14 cellular contexts compared by ENCODE assay signal in genomic region chr20:53691060-53691810, GRCh38.
DNase-seq lines count a peak whose midpoint lies in the region; ATAC-seq and TF ChIP-seq lines count a peak whose summit lies in the region.
"Had no signal": no experiment of that assay in that cellular context is flagged by ENCODE, and none has a peak within 500 bp of the region (broad histone marks: within the 10 kb centered on the region; RNA-seq: fewer than 3 reads in every experiment).

No MANE protein-coding gene starts in this region.

- H3K27me3 Mint-ChIP-seq in CD8-positive, alpha-beta T cell (ENCODE audit: low read depth), result no peaks in the 10 kb centered on the region
- H3K27me3 Mint-ChIP-seq in activated T-helper 2 cell treated with anti-CD3 and anti-CD28 coated beads, Interferon-gamma antibody, Interleukin-2, Interleukin-4, amounts not matched to agents 10 μg/mL and 5 μg/mL and 100 μg/mL, durations not matched to agents 14 hours and 24 hours and 36 hours (ENCODE audit: low read depth), result no peaks in the 10 kb centered on the region
- H3K27me3 Mint-ChIP-seq in naive thymus-derived CD4-positive, alpha-beta T cell, result no peaks in the 10 kb centered on the region

- CTCF ChIA-PET in CD8-positive, alpha-beta T cell (lab: Charles Lee), result interaction anchor here (0.6 to 1.1 kb wide), 4 partner anchors 10 to 108 kb away, joined by 3 to 4 read pairs (median 3); no protein-coding TSS in a partner anchor
- CTCF ChIA-PET in naive thymus-derived CD4-positive, alpha-beta T cell (lab: Charles Lee), result interaction anchor here (0.6 to 1.2 kb wide), 3 partner anchors 10 to 75 kb away, joined by 3 read pairs; no protein-coding TSS in a partner anchor

- no peaks in the 10 kb centered on the region for H3K9me3 ChIP-seq in CD8-positive, alpha-beta T cell (ENCODE audit: low read length)
- H3K9me3 ChIP-seq in naive thymus-derived CD4-positive, alpha-beta T cell (ENCODE audit: control insufficient read depth in 2 of 3, low read length in 3 of 3), result no peaks in the 10 kb centered on the region
- H3K9me3 ChIP-seq: BLaER1 treated with 17β-estradiol and CSF1 and Interleukin-3, amounts not matched to agents 10 nM and 100 nM had no signal

- DNase-seq in CD8-positive, alpha-beta T cell, result no peak
- peak; percentile 95 for DNase-seq in HPDE6-E6E7 (ENCODE audit: extremely low spot score)
- DNase-seq in activated T-helper 2 cell treated with anti-CD3 and anti-CD28 coated beads, Interferon-gamma antibody, Interleukin-2, Interleukin-4, amounts not matched to agents 10 μg/mL and 5 μg/mL and 100 μg/mL, durations not matched to agents 14 hours and 24 hours and 36 hours (ENCODE audit: low spot score), result no peak
- no peak for DNase-seq in naive thymus-derived CD4-positive, alpha-beta T cell
- no peak for DNase-seq in NCI-H2227 (lab: John Stamatoyannopoulos, UW; ENCODE audit: unreplicated experiment)
- no peak for DNase-seq in NCI-H146 (lab: John Stamatoyannopoulos, UW)
- DNase-seq in central memory CD4-positive, alpha-beta T cell, result no peak
- DNase-seq in NCI-H2029 treated with DMSO at 0.1 percent for 48 hours (lab: John Stamatoyannopoulos, UW), result no peak
- DNase-seq: activated CD8-positive, alpha-beta memory T cell treated with anti-CD3 and anti-CD28 coated beads, Interleukin-2, amount 50 U/mL, for 4 hours; GF-D8; MM.1S; NCI-H2227 treated with DMSO at 0.1 percent for 48 hours had no signal

- no peak for TF ChIP-seq CTCF in CD8-positive, alpha-beta T cell (IDR thresholded peaks at IDR 0.05)

- intact Hi-C loops in CD8-positive, alpha-beta T cell (cut with DNase I, micrococcal nuclease), result loop anchor here in 1 of 2 experiments (5.0 kb wide), 1 partner anchor 41 kb away; no protein-coding TSS in a partner anchor
- intact Hi-C loops in activated T-helper 2 cell treated with anti-CD3 and anti-CD28 coated beads, Interferon-gamma antibody, Interleukin-2, Interleukin-4, amounts not matched to agents 10 μg/mL and 5 μg/mL and 100 μg/mL, durations not matched to agents 14 hours and 24 hours and 36 hours (cut with micrococcal nuclease), result no loop called here
- intact Hi-C loops in naive thymus-derived CD4-positive, alpha-beta T cell (cut with micrococcal nuclease), result loop anchor here in 1 of 2 donors (5.0 kb wide), 1 partner anchor 94 kb away; no protein-coding TSS in a partner anchor

- H3K27ac Mint-ChIP-seq in CD8-positive, alpha-beta T cell, result peak overlapping the region; percentile 39
- peak overlapping the region; percentile 0 for H3K27ac Mint-ChIP-seq in activated T-helper 2 cell treated with anti-CD3 and anti-CD28 coated beads, Interferon-gamma antibody, Interleukin-2, Interleukin-4, amounts not matched to agents 10 μg/mL and 5 μg/mL and 100 μg/mL, durations not matched to agents 14 hours and 24 hours and 36 hours
- peak overlapping the region in 7 of 9 donors; percentile 10 to 92 (median 72) for H3K27ac Mint-ChIP-seq in naive thymus-derived CD4-positive, alpha-beta T cell

- POLR2A ChIA-PET in CD8-positive, alpha-beta T cell (lab: Charles Lee), result interaction anchor here (1.3 to 1.5 kb wide), 2 partner anchors 18 to 31 kb away, joined by 3 to 4 read pairs; no protein-coding TSS in a partner anchor
- POLR2A ChIA-PET in naive thymus-derived CD4-positive, alpha-beta T cell (lab: Charles Lee), result interaction anchor here (0.6 to 1.4 kb wide), 6 partner anchors 15 to 714 kb away, joined by 3 to 6 read pairs (median 4); no protein-coding TSS in a partner anchor

- H3K27me3 ChIP-seq in CD8-positive, alpha-beta T cell (ENCODE audit: insufficient read depth, low read length), result no peaks in the 10 kb centered on the region
- no peaks in the 10 kb centered on the region for H3K27me3 ChIP-seq in naive thymus-derived CD4-positive, alpha-beta T cell (ENCODE audit: control insufficient read depth in 2 of 2, insufficient read depth in 2 of 2, low read length in 2 of 2)
- H3K27me3 ChIP-seq: BLaER1 treated with 17β-estradiol and CSF1 and Interleukin-3, amounts not matched to agents 10 nM and 100 nM had no signal

- H3K9me3 Mint-ChIP-seq in CD8-positive, alpha-beta T cell, result no peaks in the 10 kb centered on the region
- H3K9me3 Mint-ChIP-seq in activated T-helper 2 cell treated with anti-CD3 and anti-CD28 coated beads, Interferon-gamma antibody, Interleukin-2, Interleukin-4, amounts not matched to agents 10 μg/mL and 5 μg/mL and 100 μg/mL, durations not matched to agents 14 hours and 24 hours and 36 hours, result no peaks in the 10 kb centered on the region
- no peaks in the 10 kb centered on the region for H3K9me3 Mint-ChIP-seq in naive thymus-derived CD4-positive, alpha-beta T cell

- ATAC-seq in CD8-positive, alpha-beta T cell, result no peak
- ATAC-seq in naive thymus-derived CD4-positive, alpha-beta T cell, result no peak
- ATAC-seq: sciatic nerve had no signal

- no peaks in the 10 kb centered on the region for H3K36me3 ChIP-seq in CD8-positive, alpha-beta T cell (ENCODE audit: insufficient read depth, low read length)
- H3K36me3 ChIP-seq in naive thymus-derived CD4-positive, alpha-beta T cell (ENCODE audit: control insufficient read depth in 2 of 3, insufficient read depth in 3 of 3, low read length in 3 of 3), result no peaks in the 10 kb centered on the region
- H3K36me3 ChIP-seq: BLaER1 treated with 17β-estradiol and CSF1 and Interleukin-3, amounts not matched to agents 10 nM and 100 nM had no signal

- no peak overlapping the region for H3K4me3 Mint-ChIP-seq in CD8-positive, alpha-beta T cell
- no peak overlapping the region for H3K4me3 Mint-ChIP-seq in activated T-helper 2 cell treated with anti-CD3 and anti-CD28 coated beads, Interferon-gamma antibody, Interleukin-2, Interleukin-4, amounts not matched to agents 10 μg/mL and 5 μg/mL and 100 μg/mL, durations not matched to agents 14 hours and 24 hours and 36 hours (ENCODE audit: low read depth)
- peak overlapping the region in 2 of 10 donors; percentile 18 to 25 for H3K4me3 Mint-ChIP-seq in naive thymus-derived CD4-positive, alpha-beta T cell

- H3K27ac ChIP-seq in CD8-positive, alpha-beta T cell (ENCODE audit: low read depth, low read length), result no peak overlapping the region
- H3K27ac ChIP-seq in naive thymus-derived CD4-positive, alpha-beta T cell (ENCODE audit: low read depth, low read length), result no peak overlapping the region

- H3K4me3 ChIP-seq in CD8-positive, alpha-beta T cell (ENCODE audit: low read depth, low read length), result no peak overlapping the region
- no peak overlapping the region for H3K4me3 ChIP-seq in naive thymus-derived CD4-positive, alpha-beta T cell (ENCODE audit: low read length)
- H3K4me3 ChIP-seq: BLaER1 treated with 17β-estradiol and CSF1 and Interleukin-3, amounts not matched to agents 10 nM and 100 nM had no signal

- H3K36me3 Mint-ChIP-seq in CD8-positive, alpha-beta T cell, result no peaks in the 10 kb centered on the region
- no peaks in the 10 kb centered on the region for H3K36me3 Mint-ChIP-seq in activated T-helper 2 cell treated with anti-CD3 and anti-CD28 coated beads, Interferon-gamma antibody, Interleukin-2, Interleukin-4, amounts not matched to agents 10 μg/mL and 5 μg/mL and 100 μg/mL, durations not matched to agents 14 hours and 24 hours and 36 hours (ENCODE audit: low read depth)
- H3K36me3 Mint-ChIP-seq in naive thymus-derived CD4-positive, alpha-beta T cell, result no peaks in the 10 kb centered on the region

- H3K4me1 ChIP-seq in CD8-positive, alpha-beta T cell (ENCODE audit: insufficient read depth, low read length), result peaks cover 13% of the 10 kb centered on the region
- H3K4me1 ChIP-seq in naive thymus-derived CD4-positive, alpha-beta T cell (ENCODE audit: control insufficient read depth in 2 of 2, insufficient read depth in 2 of 2, low read length in 2 of 2), result peaks cover 8 to 10% of the 10 kb centered on the region in 2 donors

- peaks cover 35% of the 10 kb centered on the region for H3K4me1 Mint-ChIP-seq in CD8-positive, alpha-beta T cell (ENCODE audit: low read depth)
- peaks cover 35% of the 10 kb centered on the region for H3K4me1 Mint-ChIP-seq in activated T-helper 2 cell treated with anti-CD3 and anti-CD28 coated beads, Interferon-gamma antibody, Interleukin-2, Interleukin-4, amounts not matched to agents 10 μg/mL and 5 μg/mL and 100 μg/mL, durations not matched to agents 14 hours and 24 hours and 36 hours (ENCODE audit: low read depth)
- H3K4me1 Mint-ChIP-seq in naive thymus-derived CD4-positive, alpha-beta T cell, result peaks cover 8 to 46% (median 30%) of the 10 kb centered on the region in 7 donors

Comparison
In these comparisons a context has a peak if more than half of its experiments do, and no peak if none do; other contexts are left out.
1. H3K27ac Mint-ChIP-seq: peak in every context shown above with its lines; median percentile 72 in naive thymus-derived CD4-positive, alpha-beta T cell; 39 in CD8-positive, alpha-beta T cell; 0 in activated T-helper 2 cell treated with anti-CD3 and anti-CD28 coated beads, Interferon-gamma antibody, Interleukin-2, Interleukin-4, amounts not matched to agents 10 μg/mL and 5 μg/mL and 100 μg/mL, durations not matched to agents 14 hours and 24 hours and 36 hours.